Comparison of ENCODE assay signal across 1 cellular context in the genomic region with DNA sequence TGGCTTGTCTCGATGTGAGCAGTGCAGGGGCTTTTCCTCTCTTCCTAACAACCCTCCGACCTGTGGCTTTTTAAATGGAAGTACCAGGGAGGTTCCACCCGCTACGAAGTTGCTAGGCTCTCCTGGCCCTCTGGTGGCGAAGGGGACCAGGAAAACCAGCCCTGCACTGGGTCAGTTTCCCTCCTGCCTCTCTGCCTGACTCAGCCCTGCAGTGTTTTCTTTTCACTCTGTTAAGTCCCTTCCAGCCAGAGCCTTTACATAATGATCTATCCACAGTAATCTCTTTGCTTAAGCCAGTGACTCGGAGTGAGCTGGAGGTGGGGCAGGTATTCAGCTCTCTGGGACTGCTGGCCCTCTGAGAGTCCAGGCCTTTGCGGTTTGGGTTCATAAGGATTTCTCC.
TF ChIP-seq lines count a peak whose summit lies in the region.

No MANE protein-coding gene starts in this region.

TF ChIP-seq in SK-N-SH, 30 proteins besides CTCF, POLR2A, EP300 and RAD21 (continued from another document):
- TF ChIP-seq TEAD4 (IDR thresholded peaks at IDR 0.05; ENCODE audit: borderline replicate concordance, insufficient read depth) (no peak), MEF2A (IDR thresholded peaks at IDR 0.05; ENCODE audit: borderline replicate concordance, low read depth) (no peak)
- TF ChIP-seq, protein P1, sequence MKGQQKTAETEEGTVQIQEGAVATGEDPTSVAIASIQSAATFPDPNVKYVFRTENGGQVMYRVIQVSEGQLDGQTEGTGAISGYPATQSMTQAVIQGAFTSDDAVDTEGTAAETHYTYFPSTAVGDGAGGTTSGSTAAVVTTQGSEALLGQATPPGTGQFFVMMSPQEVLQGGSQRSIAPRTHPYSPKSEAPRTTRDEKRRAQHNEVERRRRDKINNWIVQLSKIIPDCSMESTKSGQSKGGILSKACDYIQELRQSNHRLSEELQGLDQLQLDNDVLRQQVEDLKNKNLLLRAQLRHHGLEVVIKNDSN (IDR thresholded peaks at IDR 0.05; ENCODE audit: borderline replicate concordance, low read depth) = no peak
